In genomic region chr16:85173077-85173980, GRCh38 we compare ENCODE assay signal across 10 cellular contexts.
DNase-seq lines count a peak whose midpoint lies in the region; ATAC-seq and TF ChIP-seq lines count a peak whose summit lies in the region.
"Had no signal": no experiment of that assay in that cellular context is flagged by ENCODE, and none has a peak within 500 bp of the region (broad histone marks: within the 10 kb centered on the region; RNA-seq: fewer than 3 reads in every experiment).

No MANE protein-coding gene starts in this region.

- peaks cover 81% of the 10 kb centered on the region for H3K79me2 ChIP-seq in hepatocyte

- WGBS in hepatocyte (ENCODE audit: low lambda C conversion rate, missing lambda C conversion rate) = 42% methylated on average over 15 of the region's 15 CpGs
- WGBS in stomach, 5 donors = 68 to 76% (median 75%) methylated on average over 15 of the region's 15 CpGs

- TF ChIP-seq CTCF in HEK293 (tag by site-specific recombination; IDR thresholded peaks at IDR 0.05) (peak; percentile 53; the same call in 1 of the 2 replicates), VCaP (conservative IDR thresholded peaks at IDR 0.05) (no peak), hepatocyte (IDR thresholded peaks at IDR 0.05; ENCODE audit: poor library complexity) (peak; percentile 28), stomach (IDR thresholded peaks at IDR 0.05) (no peak)

- ATAC-seq in HG03521 (IDR thresholded peaks at IDR 0.05; ENCODE audit: unreplicated experiment) (no peak), GM21390 (IDR thresholded peaks at IDR 0.05; ENCODE audit: unreplicated experiment) (no peak), GM19467 (IDR thresholded peaks at IDR 0.05; ENCODE audit: unreplicated experiment) (no peak)
- ATAC-seq: activated T-helper 17 cell treated with anti-CD3 and anti-CD28 coated beads, Interleukin-2, amount 50 U/mL, for 72 hours had no signal

- H4K20me1 ChIP-seq in hepatocyte (ENCODE audit: insufficient read depth, poor library complexity, severe bottlenecking) = peaks cover 30% of the 10 kb centered on the region

- H3K27ac ChIP-seq in HEK293 (ENCODE audit: extremely low read depth, low read depth, low read length) (no peak overlapping the region), VCaP (peak overlapping the region; percentile 41), hepatocyte (peak overlapping the region; percentile 87), stomach (peak overlapping the region in 4 of 5 donors; percentile 52 to 70 (median 64))

- CTCF ChIA-PET in HEK293 (lab: Yijun Ruan, JAX) = interaction anchor here (0.6 to 1.2 kb wide), 4 partner anchors 11 to 72 kb away, joined by 4 to 7 read pairs (median 4); no protein-coding TSS in a partner anchor

- peak overlapping the region; percentile 85 for H3K4me2 ChIP-seq in hepatocyte

- H3K4me3 ChIP-seq in HEK293 (ENCODE audit: low read depth, low read length) (no peak overlapping the region), hepatocyte (no peak overlapping the region), stomach (peak overlapping the region; percentile 30 to 58 (median 55))

- H3K36me3 ChIP-seq in HEK293 (ENCODE audit: control insufficient read depth in 2 of 2, insufficient read depth in 1 of 2, low read length in 2 of 2) (peaks cover 0 to 34% of the 10 kb centered on the region in 2 experiments; a peak in 1 of 3 replicates), hepatocyte (replicated peaks; ENCODE audit: insufficient read depth, low read depth) (no peaks in the 10 kb centered on the region), stomach (no peaks in the 10 kb centered on the region)

- H2AFZ ChIP-seq in hepatocyte = no peak overlapping the region

- TF ChIP-seq POLR2A in stomach (IDR thresholded peaks at IDR 0.05) = no peak

- POLR2A ChIA-PET in HEK293 (lab: Yijun Ruan, JAX) = no interaction called here

- no peaks in the 10 kb centered on the region for H3K27me3 ChIP-seq in hepatocyte
- H3K27me3 ChIP-seq in stomach = peaks cover 0 to 42% (median 14%) of the 10 kb centered on the region in 3 donors

- DNase-seq in hepatocyte (ENCODE audit: low spot score) (peak; percentile 78), stomach (no peak)
- no peak for DNase-seq in activated CD4-positive, CD25-positive, alpha-beta regulatory T cell treated with anti-CD3 and anti-CD28 coated beads, Interleukin-2, amount 50 U/mL, for 72 hours
- DNase-seq: NCI-H1930 had no signal

- intact Hi-C loops in stomach (cut with DNase I; ENCODE audit: low total_unique reads) = no loop called here

- H3K9me2 ChIP-seq in hepatocyte (replicated peaks; ENCODE audit: insufficient read depth) = no peaks in the 10 kb centered on the region

- peaks cover 9% of the 10 kb centered on the region for H3K4me1 ChIP-seq in HEK293 (ENCODE audit: control insufficient read depth, insufficient read depth, low read length)
- H3K4me1 ChIP-seq in hepatocyte (ENCODE audit: insufficient read depth) = peaks cover 55% of the 10 kb centered on the region
- peaks cover 63 to 91% (median 80%) of the 10 kb centered on the region in 4 donors for H3K4me1 ChIP-seq in stomach

- H3K9me3 ChIP-seq in HEK293 (ENCODE audit: control insufficient read depth, insufficient read depth, low read depth, low read length) (no peaks in the 10 kb centered on the region), hepatocyte (ENCODE audit: low read depth) (no peaks in the 10 kb centered on the region), stomach (no peaks in the 10 kb centered on the region)

- TF ChIP-seq EP300 in stomach (IDR thresholded peaks at IDR 0.05) = no peak

TF ChIP-seq in HEK293, 187 proteins besides CTCF, POLR2A, EP300 and RAD21:
- TF ChIP-seq ZNF571 (tag by site-specific recombination; IDR thresholded peaks at IDR 0.05) (no peak), ZNF548 (tag by site-specific recombination; IDR thresholded peaks at IDR 0.05) (no peak), ZNF148 (tag by site-specific recombination; IDR thresholded peaks at IDR 0.05; ENCODE audit: borderline replicate concordance) (no peak), PRDM1 (tag by site-specific recombination; IDR thresholded peaks at IDR 0.05) (peak; percentile 90), ZNF394 (tag by site-specific recombination; IDR thresholded peaks at IDR 0.05; ENCODE audit: borderline replicate concordance) (no peak), ZNF18 (tag by site-specific recombination; IDR thresholded peaks at IDR 0.05) (no peak), PRDM4 (tag by site-specific recombination; IDR thresholded peaks at IDR 0.05) (peak; percentile 63; the same call in 1 of the 2 replicates), ZSCAN4 (tag by site-specific recombination; IDR thresholded peaks at IDR 0.05) (no peak), TRIM28 (IDR thresholded peaks at IDR 0.05; ENCODE audit: borderline replicate concordance, low read length) (0 out of 2 replicates have a peak, but pooled peaks have one; percentile 29)
TF ChIP-seq in HEK293: peak in this region for 3.

Comparison
In these comparisons a context has a peak if more than half of its experiments do, and no peak if none do; other contexts are left out.
1. H3K4me3 ChIP-seq: peak in stomach (4 of 4); none in HEK293 (single experiment) and hepatocyte (single experiment).
2. CTCF ChIP-seq: peak in HEK293 (single experiment) and hepatocyte (single experiment); none in VCaP (single experiment) and stomach (0 of 7).